Comparison of ENCODE assay signal across 22 cellular contexts in the genomic region with DNA sequence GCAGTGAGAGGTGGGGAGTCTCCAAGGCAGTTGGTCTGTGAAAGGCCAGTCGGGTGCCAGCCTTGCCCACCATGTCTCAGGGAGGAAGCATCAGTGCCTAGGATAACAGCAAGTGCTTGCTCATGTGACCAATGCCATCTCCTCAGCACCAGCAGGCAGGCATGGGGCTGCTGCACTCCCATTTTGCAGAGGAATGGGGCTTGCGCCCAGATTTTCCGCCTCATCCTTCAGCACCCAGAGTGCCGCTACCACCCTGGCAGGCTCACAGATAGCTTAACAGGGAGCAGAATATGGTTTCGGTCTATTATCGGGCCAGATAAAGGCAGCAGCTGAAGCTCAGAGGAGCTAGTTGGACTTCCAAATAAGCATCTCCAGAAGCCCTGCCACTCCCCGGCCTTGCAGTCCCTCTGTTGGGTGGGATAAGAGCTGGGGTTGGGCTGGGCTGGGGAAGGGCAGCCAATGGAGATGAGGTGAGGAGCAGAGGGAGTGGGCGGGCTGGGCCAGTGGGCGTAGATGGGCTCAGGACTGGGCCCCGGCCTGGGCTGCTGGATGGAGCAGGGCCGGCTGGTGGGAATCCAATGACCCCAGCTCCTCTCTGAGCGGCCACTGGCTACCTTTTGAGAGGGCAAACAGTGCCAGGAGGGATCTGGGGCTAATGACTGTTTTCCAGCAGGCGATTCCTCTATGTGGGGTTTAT. TPM values are rescaled to one million over a fixed set of nuclear protein-coding genes. Genes with fewer than 3 reads are reported as not detected.
DNase-seq lines count a peak whose midpoint lies in the region; ATAC-seq lines count a peak whose summit lies in the region.
"Had no signal": no experiment of that assay in that cellular context is flagged by ENCODE, and none has a peak within 500 bp of the region (broad histone marks: within the 10 kb centered on the region; RNA-seq: fewer than 3 reads in every experiment).

No MANE protein-coding gene starts in this region.

- WGBS in trophoblast cell (ENCODE audit: extremely low coverage, insufficient coverage, insufficient read length) = no CpG with 5 or more reads among the region's 13 CpGs

- no peaks in the 10 kb centered on the region for H3K9me3 Mint-ChIP-seq in T-helper 2 cell treated with Interferon-gamma antibody and Interleukin-4, amounts not matched to agents 5 μg/mL and 100 μg/mL, for 36 hours
- H3K9me3 Mint-ChIP-seq: activated naive CD8-positive, alpha-beta T cell treated with anti-CD3 and anti-CD28 coated beads, Interleukin-2, amount 10 ng/mL, durations not matched to agents 7 days and 5 days; activated T-cell treated with anti-CD3 and anti-CD28 coated beads, Interleukin-2, amount 50 U/mL, for 4 hours; CD4-positive, alpha-beta T cell; memory B cell had no signal

- no peaks in the 10 kb centered on the region for H3K36me3 Mint-ChIP-seq in T-helper 2 cell treated with Interferon-gamma antibody and Interleukin-4, amounts not matched to agents 5 μg/mL and 100 μg/mL, for 36 hours (ENCODE audit: low read depth)
- H3K36me3 Mint-ChIP-seq: activated naive CD8-positive, alpha-beta T cell treated with anti-CD3 and anti-CD28 coated beads, Interleukin-2, amount 10 ng/mL, durations not matched to agents 7 days and 5 days; memory B cell had no signal

- peak overlapping the region; percentile 4 for H2BK5ac ChIP-seq in trophoblast cell (ENCODE audit: low read depth, low read length, poor library complexity)

- no peak overlapping the region for H3K27ac Mint-ChIP-seq in T-helper 2 cell treated with Interferon-gamma antibody and Interleukin-4, amounts not matched to agents 5 μg/mL and 100 μg/mL, for 36 hours
- H3K27ac Mint-ChIP-seq: activated naive CD8-positive, alpha-beta T cell treated with anti-CD3 and anti-CD28 coated beads, Interleukin-2, amount 10 ng/mL, durations not matched to agents 7 days and 5 days; CD4-positive, alpha-beta T cell; memory B cell had no signal

- H3K23ac ChIP-seq in trophoblast cell (ENCODE audit: low read length) = no peak overlapping the region

- H3K27me3 ChIP-seq in SJSA1 (replicated peaks) = no peaks in the 10 kb centered on the region
- no peaks in the 10 kb centered on the region for H3K27me3 ChIP-seq in trophoblast cell (ENCODE audit: insufficient read depth, low read length)
- H3K27me3 ChIP-seq: foreskin keratinocyte had no signal

- H3K79me2 ChIP-seq in trophoblast cell (ENCODE audit: control insufficient read depth, insufficient read depth, low read length, poor library complexity) = peaks cover 5% of the 10 kb centered on the region

- H4K12ac ChIP-seq in trophoblast cell (ENCODE audit: low read depth, low read length) = no peak overlapping the region

- no peak overlapping the region for H3K4me3 Mint-ChIP-seq in T-helper 2 cell treated with Interferon-gamma antibody and Interleukin-4, amounts not matched to agents 5 μg/mL and 100 μg/mL, for 36 hours
- H3K4me3 Mint-ChIP-seq: activated naive CD8-positive, alpha-beta T cell treated with anti-CD3 and anti-CD28 coated beads, Interleukin-2, amount 10 ng/mL, durations not matched to agents 7 days and 5 days; activated T-cell treated with anti-CD3 and anti-CD28 coated beads, Interleukin-2, amount 50 U/mL, for 4 hours; CD4-positive, alpha-beta T cell; memory B cell had no signal

- peak overlapping the region; percentile 21; the same call in 1 of the 2 replicates for H3K4me3 ChIP-seq in SJSA1
- H3K4me3 ChIP-seq in trophoblast cell (ENCODE audit: low read depth, low read length) = no peak overlapping the region
- H3K4me3 ChIP-seq: cardiac muscle cell, thoracic aorta had no signal

- DNase-seq in DMS 273 (lab: John Stamatoyannopoulos, UW; ENCODE audit: unreplicated experiment) (peak; percentile 40), DMS 273 treated with DMSO at 0.1 percent for 48 hours (lab: John Stamatoyannopoulos, UW) (no peak), SJSA1 (ENCODE audit: low read depth in 1 of 2, low spot score in 2 of 2) (no peak), left ventricle myocardium superior (peak; percentile 24), trophoblast cell (no peak), DMS53 treated with DMSO at 0.1 percent for 48 hours (lab: John Stamatoyannopoulos, UW; ENCODE audit: unreplicated experiment) (no peak), SIG-M5 treated with dmso at 0.1 percent for 504 hours (lab: John Stamatoyannopoulos, UW; ENCODE audit: unreplicated experiment) (no peak)
- DNase-seq in T-helper 2 cell treated with Interferon-gamma antibody and Interleukin-4, amounts not matched to agents 5 μg/mL and 100 μg/mL, for 36 hours (ENCODE audit: low spot score) = no peak
- DNase-seq: activated CD4-positive, alpha-beta T cell treated with anti-CD3 and anti-CD28 coated beads, Interleukin-2, amount 50 U/mL, for 4 hours; activated naive CD8-positive, alpha-beta T cell treated with anti-CD3 and anti-CD28 coated beads, Interleukin-2, amount 10 ng/mL, durations not matched to agents 7 days and 5 days; activated T-cell treated with anti-CD3 and anti-CD28 coated beads, Interleukin-2, amount 50 U/mL, for 4 hours; CD4-positive, alpha-beta T cell; foreskin keratinocyte; HCEC 1CT; NCI-H1048; NCI-H2171; occipital lobe; stimulated activated CD4-positive, alpha-beta T cell treated with anti-CD3 and anti-CD28 coated beads, Interleukin-4, amount 100 ng/mL, for 1 hour had no signal

- H4K8ac ChIP-seq in trophoblast cell (ENCODE audit: low read depth, low read length) = peak overlapping the region; percentile 12

- intact Hi-C loops in left ventricle myocardium superior (cut with micrococcal nuclease) = no loop called here

- peak overlapping the region; percentile 14 for H3K14ac ChIP-seq in trophoblast cell (ENCODE audit: low read length)

- H2BK12ac ChIP-seq in trophoblast cell (ENCODE audit: low read length) = peak overlapping the region; percentile 94

- H3K27ac ChIP-seq in SJSA1 (no peak overlapping the region; the same call in 1 of the 2 replicates), trophoblast cell (ENCODE audit: low read depth, low read length) (peak overlapping the region; percentile 16)
- H3K27ac ChIP-seq: 22Rv1, cardiac muscle cell, foreskin keratinocyte, thoracic aorta had no signal

- H3K4ac ChIP-seq in trophoblast cell (ENCODE audit: low read depth, low read length) = no peak overlapping the region

- H2BK120ac ChIP-seq in trophoblast cell (ENCODE audit: insufficient read depth, low read length, poor library complexity) = peak overlapping the region; percentile 28

- H3K79me1 ChIP-seq in trophoblast cell (ENCODE audit: low read length) = peaks cover 58% of the 10 kb centered on the region

- H4K91ac ChIP-seq in trophoblast cell (ENCODE audit: low read depth, low read length) = peak overlapping the region; percentile 94

- H3K9me3 ChIP-seq in SJSA1 (replicated peaks) (no peaks in the 10 kb centered on the region), trophoblast cell (ENCODE audit: insufficient read depth, low read depth, low read length) (no peaks in the 10 kb centered on the region)
- H3K9me3 ChIP-seq: thoracic aorta had no signal

- H3K18ac ChIP-seq in trophoblast cell (ENCODE audit: low read length) = peak overlapping the region; percentile 0

- H2AK5ac ChIP-seq in trophoblast cell (ENCODE audit: low read length) = peak overlapping the region; percentile 26

- H3K9ac ChIP-seq in trophoblast cell (ENCODE audit: low read length) = no peak overlapping the region

- H2AFZ ChIP-seq in trophoblast cell (ENCODE audit: insufficient read depth, low read length, poor library complexity) = no peak overlapping the region

- H3K4me1 Mint-ChIP-seq in T-helper 2 cell treated with Interferon-gamma antibody and Interleukin-4, amounts not matched to agents 5 μg/mL and 100 μg/mL, for 36 hours (ENCODE audit: low read depth) = peaks cover 2% of the 10 kb centered on the region

- H3K4me2 ChIP-seq in trophoblast cell (ENCODE audit: low read length) = no peak overlapping the region

- H3K36me3 ChIP-seq in SJSA1 = no peaks in the 10 kb centered on the region
- H3K36me3 ChIP-seq in trophoblast cell (ENCODE audit: control insufficient read depth in 1 of 2, insufficient read depth in 2 of 2, low read length in 2 of 2) = no peaks in the 10 kb centered on the region
- H3K36me3 ChIP-seq: cardiac muscle cell, thoracic aorta had no signal

- peaks cover 8% of the 10 kb centered on the region for H3K27me3 Mint-ChIP-seq in T-helper 2 cell treated with Interferon-gamma antibody and Interleukin-4, amounts not matched to agents 5 μg/mL and 100 μg/mL, for 36 hours (ENCODE audit: low read depth)

- no peak for ATAC-seq in left ventricle myocardium superior
- ATAC-seq: activated T-cell treated with anti-CD3 and anti-CD28 coated beads, Interleukin-2, amount 50 U/mL, for 4 hours; foreskin keratinocyte had no signal

- peaks cover 76% of the 10 kb centered on the region for H3K4me1 ChIP-seq in SJSA1 (replicated peaks)
- peaks cover 52 to 59% of the 10 kb centered on the region in 2 experiments for H3K4me1 ChIP-seq in trophoblast cell (ENCODE audit: control insufficient read depth in 1 of 2, insufficient read depth in 2 of 2, low read length in 2 of 2)

RNA-seq across cellular contexts. Expression of a gene that starts 8.4 kb away (rescaled TPM):
- 1.5 and 4.0 TPM in 2 replicates for total RNA-seq in SJSA1 (2014; rRNA removed; shearing (Covaris generic))
- not detected for total RNA-seq in left ventricle myocardium superior
- 26.3 and 28.8 TPM in 2 replicates for polyA plus RNA-seq in trophoblast cell (2013)
- total RNA-seq: activated naive CD8-positive, alpha-beta T cell treated with anti-CD3 and anti-CD28 coated beads, Interleukin-2, amount 10 ng/mL, durations not matched to agents 7 days and 5 days; cardiac muscle cell; CD4-positive, alpha-beta T cell; occipital lobe had no signal
- polyA plus RNA-seq: cardiac muscle cell had no signal

RNA-seq across cellular contexts. Expression of a gene that starts 32.8 kb away (rescaled TPM):
- 2.1 and 16.1 TPM in 2 replicates for total RNA-seq in SJSA1 (2014; rRNA removed; shearing (Covaris generic))
- 0.69 TPM for total RNA-seq in left ventricle myocardium superior
- 666 and 746 TPM in 2 replicates for polyA plus RNA-seq in trophoblast cell (2013)
- total RNA-seq: CD4-positive, alpha-beta T cell; occipital lobe had no signal

Comparison
In these comparisons a context has a peak if more than half of its experiments do, and no peak if none do; other contexts are left out.
1. DNase-seq: peak in DMS 273 (single experiment) and left ventricle myocardium superior (single experiment); none in DMS 273 treated with DMSO at 0.1 percent for 48 hours (single experiment), SJSA1 (0 of 2), trophoblast cell (0 of 2), DMS53 treated with DMSO at 0.1 percent for 48 hours (single experiment), T-helper 2 cell treated with Interferon-gamma antibody and Interleukin-4, amounts not matched to agents 5 μg/mL and 100 μg/mL, for 36 hours (single experiment) and SIG-M5 treated with dmso at 0.1 percent for 504 hours (single experiment).